ENCODE assay signal across 15 cellular contexts in the genomic region with DNA sequence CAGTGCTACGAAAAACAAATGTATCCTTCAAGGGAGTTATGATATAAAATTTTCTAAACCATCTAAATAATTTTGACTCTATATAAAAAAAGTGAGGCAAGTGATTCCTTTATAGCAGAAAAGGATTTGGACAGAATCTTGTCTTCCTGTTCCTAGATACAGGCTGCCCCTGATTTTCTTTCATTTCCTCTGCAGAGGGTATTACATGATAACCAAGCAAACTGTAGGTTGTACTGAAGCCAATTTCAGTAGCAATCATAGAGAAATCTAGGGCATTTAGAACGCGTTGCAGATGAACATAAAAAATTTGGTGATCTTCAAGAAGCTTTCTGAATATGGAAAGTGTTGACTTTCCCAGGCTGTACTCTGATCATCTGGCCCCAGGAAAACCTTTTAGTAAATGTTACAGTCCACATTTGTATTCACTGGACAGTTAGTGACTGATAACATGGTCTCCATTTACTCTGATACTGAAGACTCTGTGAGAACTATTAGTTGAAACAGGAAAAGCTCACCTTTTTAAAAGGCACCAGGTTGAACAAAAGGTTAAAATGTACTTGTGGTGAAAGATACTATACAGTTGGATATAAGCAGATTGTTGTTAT. TPM values are rescaled to one million over a fixed set of nuclear protein-coding genes. Genes with fewer than 3 reads are reported as not detected.
DNase-seq lines count a peak whose midpoint lies in the region; ATAC-seq and TF ChIP-seq lines count a peak whose summit lies in the region.
"Had no signal": no experiment of that assay in that cellular context is flagged by ENCODE, and none has a peak within 500 bp of the region (broad histone marks: within the 10 kb centered on the region; RNA-seq: fewer than 3 reads in every experiment).

No MANE protein-coding gene starts in this region.

- H3K4me1 Mint-ChIP-seq in chondrocyte (ENCODE audit: low read depth) (peaks cover 94% of the 10 kb centered on the region), naive B cell (peaks cover 62 to 90% (median 89%) of the 10 kb centered on the region in 3 donors)
- H3K4me1 Mint-ChIP-seq in activated T-helper 2 cell treated with anti-CD3 and anti-CD28 coated beads, Interferon-gamma antibody, Interleukin-2, Interleukin-4, amounts not matched to agents 10 μg/mL and 5 μg/mL and 100 μg/mL, durations not matched to agents 14 hours and 24 hours and 36 hours (ENCODE audit: low read depth): peaks cover 34% of the 10 kb centered on the region
- H3K4me1 Mint-ChIP-seq in stimulated activated effector memory CD8-positive, alpha-beta T cell treated with anti-CD3 and anti-CD28 coated beads, Interleukin-12 subunit alpha, Interleukin-12 subunit beta, amount 100 ng/mL, for 72 hours: no peaks in the 10 kb centered on the region

- no peaks in the 10 kb centered on the region for H3K9me3 ChIP-seq in mucosa of descending colon

- intact Hi-C loops in activated T-helper 2 cell treated with anti-CD3 and anti-CD28 coated beads, Interferon-gamma antibody, Interleukin-2, Interleukin-4, amounts not matched to agents 10 μg/mL and 5 μg/mL and 100 μg/mL, durations not matched to agents 14 hours and 24 hours and 36 hours (cut with micrococcal nuclease): loop anchor here (5.0 kb wide), 1 partner anchor 38 kb away; no protein-coding TSS in a partner anchor
- intact Hi-C loops in mucosa of descending colon (cut with DNase I, micrococcal nuclease): no loop called here

- no peak overlapping the region for H3K4me3 ChIP-seq in mucosa of descending colon

- H3K36me3 ChIP-seq in mucosa of descending colon (ENCODE audit: low read depth): no peaks in the 10 kb centered on the region

- H3K27me3 Mint-ChIP-seq in chondrocyte (ENCODE audit: low read depth) (no peaks in the 10 kb centered on the region), naive B cell (no peaks in the 10 kb centered on the region)
- no peaks in the 10 kb centered on the region for H3K27me3 Mint-ChIP-seq in activated T-helper 2 cell treated with anti-CD3 and anti-CD28 coated beads, Interferon-gamma antibody, Interleukin-2, Interleukin-4, amounts not matched to agents 10 μg/mL and 5 μg/mL and 100 μg/mL, durations not matched to agents 14 hours and 24 hours and 36 hours (ENCODE audit: low read depth)
- H3K27me3 Mint-ChIP-seq: CD4-positive, CD25-positive, alpha-beta regulatory T cell had no signal

- H3K4me1 ChIP-seq in mucosa of descending colon (ENCODE audit: low read depth): no peaks in the 10 kb centered on the region

- DNase-seq in G401 (ENCODE audit: low spot score): peak; percentile 15
- no peak for DNase-seq in chondrocyte (ENCODE audit: low spot score)
- no peak for DNase-seq in naive B cell
- no peak for DNase-seq in activated T-helper 2 cell treated with anti-CD3 and anti-CD28 coated beads, Interferon-gamma antibody, Interleukin-2, Interleukin-4, amounts not matched to agents 10 μg/mL and 5 μg/mL and 100 μg/mL, durations not matched to agents 14 hours and 24 hours and 36 hours (ENCODE audit: low spot score)
- DNase-seq in NCI-H2196 treated with DMSO at 0.1 percent for 48 hours (lab: John Stamatoyannopoulos, UW; ENCODE audit: unreplicated experiment): no peak
- DNase-seq in stimulated activated effector memory CD8-positive, alpha-beta T cell treated with anti-CD3 and anti-CD28 coated beads, Interleukin-12 subunit alpha, Interleukin-12 subunit beta, amount 100 ng/mL, for 72 hours (ENCODE audit: low spot score in 2 of 2): no peak
- DNase-seq in mucosa of descending colon: no peak
- DNase-seq: AML-193; CD4-positive, CD25-positive, alpha-beta regulatory T cell; DMS53; H9; NCI-H1694; NCI-H446; PC-3 had no signal

- TF ChIP-seq CTCF in chondrocyte (IDR thresholded peaks at IDR 0.05) (no peak), mucosa of descending colon (IDR thresholded peaks at IDR 0.05) (no peak)

- H3K9me3 Mint-ChIP-seq in chondrocyte (ENCODE audit: low read depth): no peaks in the 10 kb centered on the region
- H3K9me3 Mint-ChIP-seq in naive B cell: no peaks in the 10 kb centered on the region
- no peaks in the 10 kb centered on the region for H3K9me3 Mint-ChIP-seq in activated T-helper 2 cell treated with anti-CD3 and anti-CD28 coated beads, Interferon-gamma antibody, Interleukin-2, Interleukin-4, amounts not matched to agents 10 μg/mL and 5 μg/mL and 100 μg/mL, durations not matched to agents 14 hours and 24 hours and 36 hours
- H3K9me3 Mint-ChIP-seq in stimulated activated effector memory CD8-positive, alpha-beta T cell treated with anti-CD3 and anti-CD28 coated beads, Interleukin-12 subunit alpha, Interleukin-12 subunit beta, amount 100 ng/mL, for 72 hours: no peaks in the 10 kb centered on the region
- H3K9me3 Mint-ChIP-seq: CD4-positive, CD25-positive, alpha-beta regulatory T cell; H9 had no signal

- H3K4me3 Mint-ChIP-seq in chondrocyte (ENCODE audit: unreplicated experiment): no peak overlapping the region
- peak overlapping the region in 1 of 8 donors; percentile 30 for H3K4me3 Mint-ChIP-seq in naive B cell
- no peak overlapping the region for H3K4me3 Mint-ChIP-seq in activated T-helper 2 cell treated with anti-CD3 and anti-CD28 coated beads, Interferon-gamma antibody, Interleukin-2, Interleukin-4, amounts not matched to agents 10 μg/mL and 5 μg/mL and 100 μg/mL, durations not matched to agents 14 hours and 24 hours and 36 hours (ENCODE audit: low read depth)
- H3K4me3 Mint-ChIP-seq in stimulated activated effector memory CD8-positive, alpha-beta T cell treated with anti-CD3 and anti-CD28 coated beads, Interleukin-12 subunit alpha, Interleukin-12 subunit beta, amount 100 ng/mL, for 72 hours: no peak overlapping the region
- H3K4me3 Mint-ChIP-seq: CD4-positive, CD25-positive, alpha-beta regulatory T cell; H9 had no signal

- in situ Hi-C loops in G401 (cut with HindIII; ENCODE audit: low sequenced_read_pairs): no loop called here

- H3K36me3 Mint-ChIP-seq in chondrocyte (ENCODE audit: low read depth) (no peaks in the 10 kb centered on the region), naive B cell (no peaks in the 10 kb centered on the region)
- H3K36me3 Mint-ChIP-seq in activated T-helper 2 cell treated with anti-CD3 and anti-CD28 coated beads, Interferon-gamma antibody, Interleukin-2, Interleukin-4, amounts not matched to agents 10 μg/mL and 5 μg/mL and 100 μg/mL, durations not matched to agents 14 hours and 24 hours and 36 hours (ENCODE audit: low read depth): no peaks in the 10 kb centered on the region
- H3K36me3 Mint-ChIP-seq in stimulated activated effector memory CD8-positive, alpha-beta T cell treated with anti-CD3 and anti-CD28 coated beads, Interleukin-12 subunit alpha, Interleukin-12 subunit beta, amount 100 ng/mL, for 72 hours: peaks cover 4% of the 10 kb centered on the region
- H3K36me3 Mint-ChIP-seq: CD4-positive, CD25-positive, alpha-beta regulatory T cell had no signal

- H3K27ac Mint-ChIP-seq in chondrocyte (ENCODE audit: unreplicated experiment) (peak overlapping the region; percentile 49), naive B cell (peak overlapping the region in 3 of 6 donors; percentile 3 to 67 (median 33))
- H3K27ac Mint-ChIP-seq in activated T-helper 2 cell treated with anti-CD3 and anti-CD28 coated beads, Interferon-gamma antibody, Interleukin-2, Interleukin-4, amounts not matched to agents 10 μg/mL and 5 μg/mL and 100 μg/mL, durations not matched to agents 14 hours and 24 hours and 36 hours: no peak overlapping the region
- H3K27ac Mint-ChIP-seq in stimulated activated effector memory CD8-positive, alpha-beta T cell treated with anti-CD3 and anti-CD28 coated beads, Interleukin-12 subunit alpha, Interleukin-12 subunit beta, amount 100 ng/mL, for 72 hours: no peak overlapping the region
- H3K27ac Mint-ChIP-seq: H9 had no signal

- ATAC-seq in GM21786 (IDR thresholded peaks at IDR 0.05; ENCODE audit: unreplicated experiment): peak; percentile 23
- ATAC-seq in naive B cell (ENCODE audit: low read depth in 2 of 2): peak; percentile 41 to 45
- ATAC-seq in stimulated activated effector memory CD8-positive, alpha-beta T cell treated with anti-CD3 and anti-CD28 coated beads, Interleukin-12 subunit alpha, Interleukin-12 subunit beta, amount 100 ng/mL, for 72 hours: no peak
- no peak for ATAC-seq in mucosa of descending colon
- ATAC-seq: PC-3 had no signal

RNA-seq across cellular contexts. Expression of gene UTS2B, which starts 9.1 kb away (rescaled TPM):
- not detected in 2 replicates for total RNA-seq in G401 (2014; rRNA removed; shearing (Covaris generic))
- 0.17 to 0.44 TPM in 2 of 3 replicates, not detected in the other for total RNA-seq in chondrocyte
- polyA plus RNA-seq in naive B cell (ENCODE audit: low read depth in 6 of 6): under 1 TPM in 4 of 6 donors, not detected in 2; 0.17 to 0.98 (median 0.67) TPM
- total RNA-seq in activated T-helper 2 cell treated with anti-CD3 and anti-CD28 coated beads, Interferon-gamma antibody, Interleukin-2, Interleukin-4, amounts not matched to agents 10 μg/mL and 5 μg/mL and 100 μg/mL, durations not matched to agents 14 hours and 24 hours and 36 hours: 0.37 TPM in 1 of 2 replicates, not detected in the other
- total RNA-seq in mucosa of descending colon: under 1 TPM in 1 of 3 donors, not detected in 2; 0.47 TPM
- total RNA-seq: CD4-positive, CD25-positive, alpha-beta regulatory T cell; PC-3 had no signal
- polyA plus RNA-seq: CD4-positive, CD25-positive, alpha-beta regulatory T cell had no signal

RNA-seq across cellular contexts. Expression of gene CCDC50, which starts 10.2 kb away (rescaled TPM):
- total RNA-seq in G401 (2014; rRNA removed; shearing (Covaris generic)): 29.1 and 47.5 TPM in 2 replicates
- 54.5 to 63.9 TPM (median 55.9 TPM) in 3 replicates for total RNA-seq in chondrocyte
- 10 to 100 TPM; 40.0 to 68.7 (median 51.8) TPM for polyA plus RNA-seq in naive B cell (ENCODE audit: low read depth in 6 of 6)
- 28.5 and 32.1 TPM in 2 replicates for total RNA-seq in activated T-helper 2 cell treated with anti-CD3 and anti-CD28 coated beads, Interferon-gamma antibody, Interleukin-2, Interleukin-4, amounts not matched to agents 10 μg/mL and 5 μg/mL and 100 μg/mL, durations not matched to agents 14 hours and 24 hours and 36 hours
- total RNA-seq in mucosa of descending colon: 10 to 100 TPM; 41.8 to 89.8 (median 60.2) TPM

Comparison
In these comparisons a context has a peak if more than half of its experiments do, and no peak if none do; other contexts are left out.
1. ATAC-seq: peak in GM21786 (single experiment) and naive B cell (2 of 2); none in stimulated activated effector memory CD8-positive, alpha-beta T cell treated with anti-CD3 and anti-CD28 coated beads, Interleukin-12 subunit alpha, Interleukin-12 subunit beta, amount 100 ng/mL, for 72 hours (single experiment) and mucosa of descending colon (single experiment).